In the genomic region with DNA sequence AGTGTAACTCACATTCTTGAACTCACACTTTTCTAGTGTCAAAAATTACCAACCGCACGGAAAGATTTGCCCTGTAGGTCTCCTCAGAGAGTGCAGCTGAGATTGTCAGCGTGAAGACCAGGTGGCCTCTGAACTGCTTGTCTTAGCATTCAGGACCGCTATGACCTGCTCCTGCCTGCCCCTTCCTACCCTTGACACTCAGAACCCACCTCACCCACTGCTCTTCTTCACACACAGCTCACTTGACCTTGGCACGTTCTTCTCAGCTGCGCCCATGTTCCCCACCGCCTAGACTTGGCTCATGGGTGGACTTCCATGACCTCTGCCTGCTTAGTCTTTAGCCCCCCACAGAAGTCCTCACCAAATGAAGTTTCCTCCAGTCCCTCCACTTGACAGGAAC, we compare ENCODE assay signal across 22 cellular contexts.
"Had no signal": no experiment of that assay in that cellular context is flagged by ENCODE, and none has a peak within 500 bp of the region (broad histone marks: within the 10 kb centered on the region; RNA-seq: fewer than 3 reads in every experiment).

No MANE protein-coding gene starts in this region.

- H3K4me3 Mint-ChIP-seq: activated CD8-positive, alpha-beta T cell treated with anti-CD3 and anti-CD28 coated beads, Interleukin-2, amount 10 ng/mL, durations not matched to agents 7 days and 5 days; activated naive CD4-positive, alpha-beta T cell treated with anti-CD3 and anti-CD28 coated beads, Interleukin-2, amount 10 ng/mL, durations not matched to agents 7 days and 5 days; brain; natural killer cell; T-cell; T-helper 2 cell treated with Interferon-gamma antibody and Interleukin-4, amounts not matched to agents 5 μg/mL and 100 μg/mL, for 36 hours had no signal

- H3K27ac ChIP-seq: foreskin keratinocyte, pancreas, thyroid gland, WERI-Rb-1 had no signal

- FAIRE-seq: endometrium, pancreas, urothelium cell line had no signal

- H3K4me3 ChIP-seq: pancreas, thyroid gland had no signal

- H3K9me3 ChIP-seq: pancreas, thyroid gland had no signal

- H3K9me3 Mint-ChIP-seq: activated naive CD4-positive, alpha-beta T cell treated with anti-CD3 and anti-CD28 coated beads, Interleukin-2, amount 10 ng/mL, durations not matched to agents 7 days and 5 days; natural killer cell; T-cell; T-helper 2 cell treated with Interferon-gamma antibody and Interleukin-4, amounts not matched to agents 5 μg/mL and 100 μg/mL, for 36 hours had no signal

- H3K27me3 ChIP-seq: pancreas, thyroid gland had no signal

- H3K4me1 ChIP-seq: foreskin keratinocyte had no signal

- H3K4me1 Mint-ChIP-seq: activated naive CD4-positive, alpha-beta T cell treated with anti-CD3 and anti-CD28 coated beads, Interleukin-2, amount 10 ng/mL, durations not matched to agents 7 days and 5 days; natural killer cell; T-cell had no signal

- DNase-seq: activated CD4-positive, alpha-beta T cell treated with anti-CD3 and anti-CD28 coated beads for 1 hour; activated CD4-positive, alpha-beta T cell treated with anti-CD3 and anti-CD28 coated beads, Interleukin-2, amount 50 U/mL, for 1 hour; activated CD8-positive, alpha-beta T cell treated with anti-CD3 and anti-CD28 coated beads, Interleukin-2, amount 10 ng/mL, durations not matched to agents 7 days and 5 days; activated effector memory CD4-positive, alpha-beta T cell treated with Interleukin-2 at 50 U/mL for 16 hours; activated naive CD4-positive, alpha-beta T cell treated with anti-CD3 and anti-CD28 coated beads, Interleukin-2, amount 10 ng/mL, durations not matched to agents 7 days and 5 days; activated T-cell treated with anti-CD3 and anti-CD28 coated beads, Interleukin-2, amount 50 U/mL, for 48 hours; foreskin keratinocyte; left ventricle myocardium superior; mammary epithelial cell; midbrain; natural killer cell; pancreas; stimulated activated CD4-positive, alpha-beta T cell treated with anti-CD3 and anti-CD28 coated beads, Interleukin-4, amount 100 ng/mL, for 4 hours; stimulated activated naive CD8-positive, alpha-beta T cell treated with anti-CD3 and anti-CD28 coated beads, Interleukin-15, Interleukin-2, amounts not matched to agents 100 U/mL and 50 U/mL, for 24 hours; T-cell; thyroid gland; WERI-Rb-1 had no signal

- H3K36me3 Mint-ChIP-seq: activated naive CD4-positive, alpha-beta T cell treated with anti-CD3 and anti-CD28 coated beads, Interleukin-2, amount 10 ng/mL, durations not matched to agents 7 days and 5 days; brain; natural killer cell; T-cell had no signal

- H3K27ac Mint-ChIP-seq: activated CD8-positive, alpha-beta T cell treated with anti-CD3 and anti-CD28 coated beads, Interleukin-2, amount 10 ng/mL, durations not matched to agents 7 days and 5 days; activated naive CD4-positive, alpha-beta T cell treated with anti-CD3 and anti-CD28 coated beads, Interleukin-2, amount 10 ng/mL, durations not matched to agents 7 days and 5 days; natural killer cell; T-cell; T-helper 2 cell treated with Interferon-gamma antibody and Interleukin-4, amounts not matched to agents 5 μg/mL and 100 μg/mL, for 36 hours had no signal

- ATAC-seq: activated CD8-positive, alpha-beta T cell treated with anti-CD3 and anti-CD28 coated beads, Interleukin-2, amount 10 ng/mL, durations not matched to agents 7 days and 5 days; foreskin keratinocyte; left ventricle myocardium superior; pancreas; right cardiac atrium; stimulated activated naive CD8-positive, alpha-beta T cell treated with anti-CD3 and anti-CD28 coated beads, Interleukin-15, Interleukin-2, amounts not matched to agents 100 U/mL and 50 U/mL, for 24 hours; T-cell had no signal

- H3K36me3 ChIP-seq: pancreas, thyroid gland, WERI-Rb-1 had no signal
